ENCODE assay signal across 9 cellular contexts in genomic region chr18:74496508-74497307, GRCh38. TPM values are rescaled to one million over a fixed set of nuclear protein-coding genes. Genes with fewer than 3 reads are reported as not detected.
DNase-seq lines count a peak whose midpoint lies in the region; ATAC-seq and TF ChIP-seq lines count a peak whose summit lies in the region.
"Had no signal": no experiment of that assay in that cellular context is flagged by ENCODE, and none has a peak within 500 bp of the region (broad histone marks: within the 10 kb centered on the region; RNA-seq: fewer than 3 reads in every experiment).

No MANE protein-coding gene starts in this region.

- peak; percentile 7 for ATAC-seq in stimulated activated naive CD8-positive, alpha-beta T cell treated with anti-CD3 and anti-CD28 coated beads, Interleukin-15, Interleukin-2, amounts not matched to agents 100 U/mL and 50 U/mL, for 24 hours

- no peaks in the 10 kb centered on the region for H3K9me2 ChIP-seq in GM23248 (ENCODE audit: insufficient read depth)

- no peaks in the 10 kb centered on the region for H4K20me1 ChIP-seq in GM23248 (ENCODE audit: insufficient read depth)

- H3F3A ChIP-seq in GM23248 (ENCODE audit: insufficient read depth), result no peaks in the 10 kb centered on the region

- peak overlapping the region; percentile 91 for H3K4me3 ChIP-seq in GM23248
- peak overlapping the region; percentile 88 for H3K4me3 ChIP-seq in WERI-Rb-1 (ENCODE audit: low read depth, low read length)
- H3K4me3 ChIP-seq in duodenal mucosa (ENCODE audit: low read depth in 1 of 2, low read length in 2 of 2), result peak overlapping the region; percentile 87 to 92

- DNase-seq in NCI-H2081 (lab: John Stamatoyannopoulos, UW), result peak; percentile 20 to 36
- DNase-seq in NCI-H2081 treated with DMSO at 0.1 percent for 48 hours (lab: John Stamatoyannopoulos, UW), result no peak
- DNase-seq in GM23248, result peak; percentile 83
- peak; percentile 78 for DNase-seq in WERI-Rb-1
- peak; percentile 63 to 65 for DNase-seq in lung microvascular endothelial cell (ENCODE audit: low read depth in 2 of 2)
- DNase-seq in stimulated activated naive CD8-positive, alpha-beta T cell treated with anti-CD3 and anti-CD28 coated beads, Interleukin-15, Interleukin-2, amounts not matched to agents 100 U/mL and 50 U/mL, for 24 hours, result peak; percentile 52

- in situ Hi-C loops in GM23248 (cut with MboI), result loop anchor here (25.0 kb wide), 1 partner anchor 309 kb away; no protein-coding TSS in a partner anchor

- H3K9me3 ChIP-seq in GM23248 (ENCODE audit: low read depth) (no peaks in the 10 kb centered on the region), WERI-Rb-1 (ENCODE audit: severe bottlenecking) (no peaks in the 10 kb centered on the region), duodenal mucosa (ENCODE audit: control insufficient read depth in 1 of 2, low read length in 2 of 2) (no peaks in the 10 kb centered on the region)

- H3K9ac ChIP-seq in GM23248, result peak overlapping the region; percentile 93
- H3K9ac ChIP-seq in duodenal mucosa (ENCODE audit: low read depth in 1 of 2, low read length in 2 of 2), result peak overlapping the region; percentile 85 to 96

- TF ChIP-seq RAD21 in Ishikawa (IDR thresholded peaks at IDR 0.05; ENCODE audit: low read depth), result no peak

- peak; percentile 26; the same call in 1 of the 2 replicates for TF ChIP-seq CTCF in WERI-Rb-1 (IDR thresholded peaks at IDR 0.05; ENCODE audit: low read depth, low read length)

- H3K27ac ChIP-seq in GM23248 (peak overlapping the region; percentile 74), WERI-Rb-1 (peak overlapping the region; percentile 92), duodenal mucosa (ENCODE audit: low read depth, low read length) (peak overlapping the region; percentile 90)

- H3K4me1 ChIP-seq in GM23248 (ENCODE audit: insufficient read depth) (peaks cover 24% of the 10 kb centered on the region; the same call in 1 of the 2 replicates), duodenal mucosa (ENCODE audit: control insufficient read depth in 1 of 2, insufficient read depth in 2 of 2, low read length in 2 of 2) (peaks cover 31 to 42% of the 10 kb centered on the region in 2 donors)

- H2AFZ ChIP-seq in GM23248, result peak overlapping the region; percentile 83

- H3K36me3 ChIP-seq in GM23248 (ENCODE audit: low read depth), result no peaks in the 10 kb centered on the region
- H3K36me3 ChIP-seq in WERI-Rb-1, result peaks cover 35% of the 10 kb centered on the region
- peaks cover 5 to 9% of the 10 kb centered on the region in 2 donors for H3K36me3 ChIP-seq in duodenal mucosa (ENCODE audit: control insufficient read depth in 1 of 2, insufficient read depth in 2 of 2, low read length in 2 of 2)

- H3K4me2 ChIP-seq in GM23248 (ENCODE audit: unreplicated experiment), result peak overlapping the region; percentile 83

- no peaks in the 10 kb centered on the region for H3K27me3 ChIP-seq in GM23248 (replicated peaks; ENCODE audit: insufficient read depth)
- H3K27me3 ChIP-seq in WERI-Rb-1 (ENCODE audit: insufficient read depth, low read depth, severe bottlenecking), result no peaks in the 10 kb centered on the region
- no peaks in the 10 kb centered on the region for H3K27me3 ChIP-seq in duodenal mucosa (ENCODE audit: control insufficient read depth in 1 of 2, insufficient read depth in 2 of 2, low read length in 2 of 2)

- peaks cover 36% of the 10 kb centered on the region for H3K79me2 ChIP-seq in GM23248 (ENCODE audit: insufficient read depth)

- no peak for TF ChIP-seq EP300 in Ishikawa (IDR thresholded peaks at IDR 0.05; ENCODE audit: borderline replicate concordance)

- WGBS in GM23248 (ENCODE audit: low coverage in 1 of 2, low lambda C conversion rate in 2 of 2, missing lambda C conversion rate in 2 of 2), 2 experiments, result 9 to 11% methylated on average over 29 to 32 of the region's 48 CpGs

TF ChIP-seq in Ishikawa, 13 proteins besides CTCF, POLR2A, EP300 and RAD21:
- TF ChIP-seq REST (IDR thresholded peaks at IDR 0.05; ENCODE audit: low read depth) (no peak), TCF12 (IDR thresholded peaks at IDR 0.05; ENCODE audit: low read depth) (no peak; the same call in 1 of the 2 replicates), CEBPB (IDR thresholded peaks at IDR 0.05) (no peak), NFIC (IDR thresholded peaks at IDR 0.05) (no peak), FOXM1 (IDR thresholded peaks at IDR 0.05; ENCODE audit: borderline replicate concordance, low read depth) (no peak), TEAD4 (IDR thresholded peaks at IDR 0.05) (peak; percentile 49; the same call in 1 of the 2 replicates), USF1 (IDR thresholded peaks at IDR 0.05) (no peak), YY1 (IDR thresholded peaks at IDR 0.05; ENCODE audit: low read depth) (peak; percentile 78; the same call in 1 of the 2 replicates), EGR1 (IDR thresholded peaks at IDR 0.05) (no peak), ZBTB7A (IDR thresholded peaks at IDR 0.05; ENCODE audit: low read depth) (peak; percentile 25; the same call in 1 of the 2 replicates), CREB1 (IDR thresholded peaks at IDR 0.05; ENCODE audit: low read depth) (no peak), MAX (IDR thresholded peaks at IDR 0.05) (0 out of 2 replicates have a peak, but pooled peaks have one; percentile 1), TAF1 (IDR thresholded peaks at IDR 0.05; ENCODE audit: low read depth) (peak; percentile 17; the same call in 1 of the 2 replicates)

RNA-seq across cellular contexts. Expression of gene CNDP2, which starts 0.5 kb away (rescaled TPM):
- 40.5 and 46.4 TPM in 2 replicates for total RNA-seq in GM23248 (2014; rRNA removed; shearing (Covaris generic))
- 72.2 and 72.7 TPM in 2 replicates for polyA plus RNA-seq in GM23248 (2016; fragmentation: Nextera tagmentation; extraction: Ambion mirVana)
- 50.8 and 68.5 TPM in 2 replicates for total RNA-seq in lung microvascular endothelial cell

RNA-seq across cellular contexts. Expression of gene CNDP1, which starts 37.6 kb away (rescaled TPM):
- not detected in 2 replicates for total RNA-seq in GM23248 (2014; rRNA removed; shearing (Covaris generic))
- polyA plus RNA-seq in GM23248 (2016; fragmentation: Nextera tagmentation; extraction: Ambion mirVana), result not detected in 2 replicates
- total RNA-seq in lung microvascular endothelial cell, result not detected in 2 replicates

RNA-seq across cellular contexts. Expression of gene DIPK1C, which starts 39.6 kb away (rescaled TPM):
- total RNA-seq in GM23248 (2014; rRNA removed; shearing (Covaris generic)), result not detected in 2 replicates
- not detected in 2 replicates for polyA plus RNA-seq in GM23248 (2016; fragmentation: Nextera tagmentation; extraction: Ambion mirVana)
- not detected in 2 replicates for total RNA-seq in lung microvascular endothelial cell
- total RNA-seq: subcutaneous adipose tissue had no signal
